10 cellular contexts compared by ENCODE assay signal in the genomic region with DNA sequence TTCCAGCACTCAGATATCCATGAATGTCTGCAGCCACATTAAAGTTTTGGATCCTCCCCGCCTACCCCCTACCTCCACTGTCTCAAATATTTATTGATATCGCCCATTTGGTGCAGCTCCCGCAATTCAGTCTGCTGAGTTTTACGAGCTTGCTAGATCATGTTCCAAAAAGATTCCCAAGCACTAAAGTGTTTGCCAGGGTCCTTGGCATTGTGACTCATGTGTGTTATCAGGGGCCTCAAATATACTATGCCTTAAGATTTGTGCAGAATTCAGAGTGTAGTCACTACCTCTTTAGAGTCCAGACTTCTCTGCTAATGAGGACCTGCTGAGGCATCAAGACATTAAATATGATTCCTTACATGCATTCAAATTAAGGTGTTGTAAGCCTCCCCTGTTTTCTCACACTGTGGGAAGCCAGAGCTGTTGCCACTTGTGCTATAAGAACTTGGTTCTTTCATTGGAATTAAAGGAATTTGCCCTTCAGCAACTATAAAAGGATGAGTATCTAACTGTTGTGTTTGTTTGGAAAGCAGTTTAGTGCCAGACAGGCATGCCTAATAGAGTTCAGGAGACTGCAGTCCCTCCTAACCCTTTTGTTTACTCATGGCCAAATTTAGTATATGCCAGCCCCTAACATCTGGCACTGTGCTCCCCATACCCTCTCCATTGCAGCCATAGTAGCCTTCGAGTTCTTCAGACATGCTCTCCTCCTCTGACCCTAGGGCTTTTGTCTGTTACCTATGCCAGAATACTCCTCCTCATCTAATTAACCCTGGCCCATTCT.
DNase-seq lines count a peak whose midpoint lies in the region; ATAC-seq and TF ChIP-seq lines count a peak whose summit lies in the region.
"Had no signal": no experiment of that assay in that cellular context is flagged by ENCODE, and none has a peak within 500 bp of the region (broad histone marks: within the 10 kb centered on the region; RNA-seq: fewer than 3 reads in every experiment).

No MANE protein-coding gene starts in this region.

- H3K4me1 ChIP-seq in HEK293 (ENCODE audit: control insufficient read depth, insufficient read depth, low read length), result peaks cover 19% of the 10 kb centered on the region
- peaks cover 23% of the 10 kb centered on the region for H3K4me1 ChIP-seq in hepatocyte (ENCODE audit: insufficient read depth)
- peaks cover 4 to 42% (median 29%) of the 10 kb centered on the region in 4 donors for H3K4me1 ChIP-seq in transverse colon

- peaks cover 41% of the 10 kb centered on the region for H3K4me1 Mint-ChIP-seq in WTC11

- no peak overlapping the region for H3K27ac Mint-ChIP-seq in WTC11

- WGBS in hepatocyte (ENCODE audit: low lambda C conversion rate, missing lambda C conversion rate), result 49% methylated on average over 5 of the region's 5 CpGs
- 76 to 89% methylated on average over 1 to 5 of the region's 5 CpGs for WGBS in transverse colon (ENCODE audit: low coverage in 1 of 2), 2 donors

- H3K9me3 Mint-ChIP-seq in WTC11, result 0 out of 2 replicates have a peak, but pooled peaks cover 5% of the 10 kb centered on the region
- H3K9me3 Mint-ChIP-seq: H9 had no signal

- no peaks in the 10 kb centered on the region for H3K27me3 ChIP-seq in hepatocyte
- H3K27me3 ChIP-seq in transverse colon, result no peaks in the 10 kb centered on the region

- ATAC-seq in WTC11, result peak; percentile 64
- no peak for ATAC-seq in HG03135 (IDR thresholded peaks at IDR 0.05; ENCODE audit: unreplicated experiment)

- H4K20me1 ChIP-seq in hepatocyte (ENCODE audit: insufficient read depth, poor library complexity, severe bottlenecking), result no peaks in the 10 kb centered on the region

- no peaks in the 10 kb centered on the region for H3K9me3 ChIP-seq in HEK293 (ENCODE audit: control insufficient read depth, insufficient read depth, low read depth, low read length)
- H3K9me3 ChIP-seq in hepatocyte (ENCODE audit: low read depth), result no peaks in the 10 kb centered on the region
- no peaks in the 10 kb centered on the region for H3K9me3 ChIP-seq in transverse colon

- in situ Hi-C loops in transverse colon (cut with MboI; ENCODE audit: low pct_ligation_motif_present in 1 of 4, low pct_unique_long_range_greater_than_20kb in 1 of 4, low sequenced_read_pairs in 3 of 4), result no loop called here

- H3K36me3 Mint-ChIP-seq in WTC11, result peaks cover 2% of the 10 kb centered on the region; the same call in 1 of the 2 replicates

- no peaks in the 10 kb centered on the region for H3K79me2 ChIP-seq in hepatocyte

- TF ChIP-seq EP300 in transverse colon (IDR thresholded peaks at IDR 0.05; ENCODE audit: low read depth), result no peak

- no peaks in the 10 kb centered on the region for H3K9me2 ChIP-seq in hepatocyte (replicated peaks; ENCODE audit: insufficient read depth)

- H2AFZ ChIP-seq in hepatocyte, result no peak overlapping the region

- H3K4me3 Mint-ChIP-seq in WTC11, result no peak overlapping the region
- H3K4me3 Mint-ChIP-seq: H9 had no signal

- TF ChIP-seq POLR2A in transverse colon (IDR thresholded peaks at IDR 0.05), result no peak

- TF ChIP-seq CTCF in AG10803 (conservative IDR thresholded peaks at IDR 0.05; ENCODE audit: low read length) (no peak), HEK293 (tag by site-specific recombination; IDR thresholded peaks at IDR 0.05) (no peak), WTC11 (IDR thresholded peaks at IDR 0.05) (no peak), hepatocyte (IDR thresholded peaks at IDR 0.05; ENCODE audit: poor library complexity) (no peak), transverse colon (IDR thresholded peaks at IDR 0.05) (no peak)

- intact Hi-C loops in transverse colon (cut with DNase I; ENCODE audit: low total_unique reads), result no loop called here

- CTCF ChIA-PET in HEK293 (lab: Yijun Ruan, JAX) (no interaction called here), WTC11 (lab: Charles Lee) (interaction anchor here (0.5 kb wide), 1 partner anchor 85 kb away, joined by 6 read pairs; no protein-coding TSS in a partner anchor)

- H3K4me3 ChIP-seq in AG10803 (ENCODE audit: low read length) (no peak overlapping the region), HEK293 (ENCODE audit: low read depth, low read length) (no peak overlapping the region), hepatocyte (no peak overlapping the region), transverse colon (no peak overlapping the region)

- H3K4me2 ChIP-seq in hepatocyte, result no peak overlapping the region

- DNase-seq in AG10803 (ENCODE audit: low read depth) (peak; percentile 89), WTC11 (ENCODE audit: low spot score) (no peak), hepatocyte (ENCODE audit: low spot score) (peak; percentile 21), mucosa of gallbladder (ENCODE audit: low spot score) (no peak), transverse colon (no peak), T-helper 9 cell (no peak)
- DNase-seq: cortex of kidney, H9 had no signal

- POLR2A ChIA-PET in HEK293 (lab: Yijun Ruan, JAX), result interaction anchor here (1.3 to 1.5 kb wide), 2 partner anchors 96 to 314 kb away, joined by 3 to 4 read pairs; no protein-coding TSS in a partner anchor
- POLR2A ChIA-PET in WTC11 (lab: Charles Lee), result no interaction called here

- H3K36me3 ChIP-seq in HEK293 (ENCODE audit: control insufficient read depth in 2 of 2, insufficient read depth in 1 of 2, low read length in 2 of 2), result no peaks in the 10 kb centered on the region
- no peaks in the 10 kb centered on the region for H3K36me3 ChIP-seq in hepatocyte (replicated peaks; ENCODE audit: insufficient read depth, low read depth)
- no peaks in the 10 kb centered on the region for H3K36me3 ChIP-seq in transverse colon

- H3K27ac ChIP-seq in HEK293 (ENCODE audit: extremely low read depth, low read depth, low read length) (peak overlapping the region; percentile 70), hepatocyte (no peak overlapping the region), transverse colon (no peak overlapping the region)

- H3K27me3 Mint-ChIP-seq in WTC11 (ENCODE audit: low read depth), result no peaks in the 10 kb centered on the region

TF ChIP-seq in HEK293, 187 proteins besides CTCF, POLR2A, EP300 and RAD21 (continues in another document):
- TF ChIP-seq ZNF169 (tag by site-specific recombination; IDR thresholded peaks at IDR 0.05) (no peak), ZNF571 (tag by site-specific recombination; IDR thresholded peaks at IDR 0.05) (no peak), ZNF423 (tag by site-specific recombination; IDR thresholded peaks at IDR 0.05) (no peak), ZNF843 (tag by site-specific recombination; IDR thresholded peaks at IDR 0.05) (peak; percentile 92), SALL2 (tag by site-specific recombination; IDR thresholded peaks at IDR 0.05; ENCODE audit: borderline replicate concordance) (no peak), ZNF677 (tag by site-specific recombination; IDR thresholded peaks at IDR 0.05) (no peak), WT1 (tag by site-specific recombination; IDR thresholded peaks at IDR 0.05) (peak; percentile 89), HOXA7 (CRISPR knock-in tag; IDR thresholded peaks at IDR 0.05; ENCODE audit: borderline replicate concordance) (no peak), ZNF175 (tag by site-specific recombination; IDR thresholded peaks at IDR 0.05) (no peak)
- TF ChIP-seq, protein P1, sequence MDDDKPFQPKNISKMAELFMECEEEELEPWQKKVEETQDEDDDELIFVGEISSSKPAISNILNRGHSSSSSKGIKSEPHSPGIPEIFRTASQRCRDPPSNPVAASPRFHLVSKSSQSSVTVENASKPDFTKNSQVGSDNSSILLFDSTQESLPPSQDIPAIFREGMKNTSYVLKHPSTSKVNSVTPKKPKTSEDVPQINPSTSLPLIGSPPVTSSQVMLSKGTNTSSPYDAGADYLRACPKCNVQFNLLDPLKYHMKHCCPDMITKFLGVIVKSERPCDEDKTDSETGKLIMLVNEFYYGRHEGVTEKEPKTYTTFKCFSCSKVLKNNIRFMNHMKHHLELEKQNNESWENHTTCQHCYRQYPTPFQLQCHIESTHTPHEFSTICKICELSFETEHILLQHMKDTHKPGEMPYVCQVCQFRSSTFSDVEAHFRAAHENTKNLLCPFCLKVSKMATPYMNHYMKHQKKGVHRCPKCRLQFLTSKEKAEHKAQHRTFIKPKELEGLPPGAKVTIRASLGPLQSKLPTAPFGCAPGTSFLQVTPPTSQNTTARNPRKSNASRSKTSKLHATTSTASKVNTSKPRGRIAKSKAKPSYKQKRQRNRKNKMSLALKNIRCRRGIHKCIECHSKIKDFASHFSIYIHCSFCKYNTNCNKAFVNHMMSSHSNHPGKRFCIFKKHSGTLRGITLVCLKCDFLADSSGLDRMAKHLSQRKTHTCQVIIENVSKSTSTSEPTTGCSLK (tag by site-specific recombination; IDR thresholded peaks at IDR 0.05), result no peak

TF ChIP-seq in WTC11, 78 proteins besides CTCF, POLR2A, EP300 and RAD21 (continues in another document):
- TF ChIP-seq, protein P2, sequence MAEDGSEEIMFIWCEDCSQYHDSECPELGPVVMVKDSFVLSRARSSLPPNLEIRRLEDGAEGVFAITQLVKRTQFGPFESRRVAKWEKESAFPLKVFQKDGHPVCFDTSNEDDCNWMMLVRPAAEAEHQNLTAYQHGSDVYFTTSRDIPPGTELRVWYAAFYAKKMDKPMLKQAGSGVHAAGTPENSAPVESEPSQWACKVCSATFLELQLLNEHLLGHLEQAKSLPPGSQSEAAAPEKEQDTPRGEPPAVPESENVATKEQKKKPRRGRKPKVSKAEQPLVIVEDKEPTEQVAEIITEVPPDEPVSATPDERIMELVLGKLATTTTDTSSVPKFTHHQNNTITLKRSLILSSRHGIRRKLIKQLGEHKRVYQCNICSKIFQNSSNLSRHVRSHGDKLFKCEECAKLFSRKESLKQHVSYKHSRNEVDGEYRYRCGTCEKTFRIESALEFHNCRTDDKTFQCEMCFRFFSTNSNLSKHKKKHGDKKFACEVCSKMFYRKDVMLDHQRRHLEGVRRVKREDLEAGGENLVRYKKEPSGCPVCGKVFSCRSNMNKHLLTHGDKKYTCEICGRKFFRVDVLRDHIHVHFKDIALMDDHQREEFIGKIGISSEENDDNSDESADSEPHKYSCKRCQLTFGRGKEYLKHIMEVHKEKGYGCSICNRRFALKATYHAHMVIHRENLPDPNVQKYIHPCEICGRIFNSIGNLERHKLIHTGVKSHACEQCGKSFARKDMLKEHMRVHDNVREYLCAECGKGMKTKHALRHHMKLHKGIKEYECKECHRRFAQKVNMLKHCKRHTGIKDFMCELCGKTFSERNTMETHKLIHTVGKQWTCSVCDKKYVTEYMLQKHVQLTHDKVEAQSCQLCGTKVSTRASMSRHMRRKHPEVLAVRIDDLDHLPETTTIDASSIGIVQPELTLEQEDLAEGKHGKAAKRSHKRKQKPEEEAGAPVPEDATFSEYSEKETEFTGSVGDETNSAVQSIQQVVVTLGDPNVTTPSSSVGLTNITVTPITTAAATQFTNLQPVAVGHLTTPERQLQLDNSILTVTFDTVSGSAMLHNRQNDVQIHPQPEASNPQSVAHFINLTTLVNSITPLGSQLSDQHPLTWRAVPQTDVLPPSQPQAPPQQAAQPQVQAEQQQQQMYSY (CRISPR knock-in tag; IDR thresholded peaks at IDR 0.05), result no peak

Comparison
In these comparisons a context has a peak if more than half of its experiments do, and no peak if none do; other contexts are left out.
1. DNase-seq: peak in AG10803 (single experiment) and hepatocyte (single experiment); none in WTC11 (single experiment), mucosa of gallbladder (single experiment), transverse colon (single experiment) and T-helper 9 cell (single experiment).